Comparison of ENCODE assay signal across 25 cellular contexts in the genomic region with DNA sequence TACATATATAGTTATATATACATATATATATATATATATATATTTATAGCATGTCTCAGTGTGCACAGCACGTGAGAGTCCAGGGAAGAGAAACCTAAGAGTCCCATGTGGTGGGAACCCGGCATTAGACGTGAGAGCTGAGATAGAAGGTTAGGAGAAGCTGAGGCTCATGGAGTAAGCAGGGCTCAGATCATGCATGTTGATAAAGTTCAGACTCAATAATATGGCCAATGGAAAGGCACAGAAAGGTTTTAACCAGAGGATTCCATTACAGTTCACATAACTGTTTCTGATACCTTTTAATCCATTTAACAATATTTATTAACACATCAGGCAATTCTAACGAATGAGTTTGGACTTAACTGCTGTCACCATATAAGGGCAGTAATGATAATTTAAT.
"Had no signal": no experiment of that assay in that cellular context is flagged by ENCODE, and none has a peak within 500 bp of the region (broad histone marks: within the 10 kb centered on the region; RNA-seq: fewer than 3 reads in every experiment).

No MANE protein-coding gene starts in this region.

- H3K4me3 ChIP-seq: lower lobe of right lung, mucosa of descending colon, ovary, right atrium auricular region, right lobe of liver, smooth muscle cell, stomach, testis, thyroid gland, transverse colon, upper lobe of left lung, vagina had no signal

- H3K4me1 ChIP-seq: lower lobe of right lung, right atrium auricular region, right lobe of liver, stomach, testis, upper lobe of left lung, vagina had no signal

- H3K27ac ChIP-seq: lower lobe of right lung, ovary, right atrium auricular region, right lobe of liver, stomach, testis, transverse colon, upper lobe of left lung, vagina had no signal

- H3K9me3 ChIP-seq: lower lobe of right lung, mucosa of descending colon, ovary, right atrium auricular region, right lobe of liver, stomach, testis, thyroid gland, transverse colon, upper lobe of left lung, vagina had no signal

- H3K27me3 ChIP-seq: ovary, right atrium auricular region, right lobe of liver, stomach, testis, thyroid gland, transverse colon, upper lobe of left lung, vagina had no signal

- ATAC-seq: left cardiac atrium; left lobe of liver; lower lobe of right lung; mucosa of descending colon; naive thymus-derived CD4-positive, alpha-beta T cell; natural killer cell treated with Interleukin-12 subunit alpha and Interleukin-12 subunit beta and Interleukin-15 and Interleukin-18, amount 100 ng/mL, for 72 hours; right lobe of liver; stimulated activated naive B cell treated with anti-CD40 and anti-IgM and Interleukin-4, amounts not matched to agents 10 μg/mL and 1 μg/mL and 100 μg/mL, for 72 hours; stimulated activated naive CD8-positive, alpha-beta T cell treated with anti-CD3 and anti-CD28 coated beads, Interleukin-15, Interleukin-2, amounts not matched to agents 100 U/mL and 50 U/mL, for 24 hours had no signal

- H3K27ac Mint-ChIP-seq: naive thymus-derived CD4-positive, alpha-beta T cell; progenitor cell of endocrine pancreas; stimulated activated naive B cell treated with anti-CD40 and anti-IgM and Interleukin-4, amounts not matched to agents 10 μg/mL and 1 μg/mL and 100 μg/mL, for 72 hours had no signal

- DNase-seq: hippocampal formation; kidney glomerular epithelial cell; left cardiac atrium; lower lobe of right lung; mammary epithelial cell; midbrain; mucosa of descending colon; naive thymus-derived CD4-positive, alpha-beta T cell; ovary; right lobe of liver; stimulated activated CD4-positive, alpha-beta T cell treated with anti-CD3 and anti-CD28 coated beads, Interleukin-2, amount 100 ng/mL, for 24 hours; stimulated activated CD4-positive, alpha-beta T cell treated with anti-CD3 and anti-CD28 coated beads, Interleukin-4, amount 100 ng/mL, for 1 hour; stimulated activated naive B cell treated with anti-CD40 and anti-IgM and Interleukin-4, amounts not matched to agents 10 μg/mL and 1 μg/mL and 100 μg/mL, for 72 hours; stimulated activated naive CD8-positive, alpha-beta T cell treated with anti-CD3 and anti-CD28 coated beads, Interleukin-15, Interleukin-2, amounts not matched to agents 100 U/mL and 50 U/mL, for 24 hours; stomach; testis; thyroid gland; transverse colon; upper lobe of left lung had no signal

- H3K4me3 Mint-ChIP-seq: naive thymus-derived CD4-positive, alpha-beta T cell; natural killer cell treated with Interleukin-12 subunit alpha and Interleukin-12 subunit beta and Interleukin-15 and Interleukin-18, amount 100 ng/mL, for 72 hours; stimulated activated naive B cell treated with anti-CD40 and anti-IgM and Interleukin-4, amounts not matched to agents 10 μg/mL and 1 μg/mL and 100 μg/mL, for 72 hours had no signal

- H3K9me3 Mint-ChIP-seq: natural killer cell treated with Interleukin-12 subunit alpha and Interleukin-12 subunit beta and Interleukin-15 and Interleukin-18, amount 100 ng/mL, for 72 hours; stimulated activated naive B cell treated with anti-CD40 and anti-IgM and Interleukin-4, amounts not matched to agents 10 μg/mL and 1 μg/mL and 100 μg/mL, for 72 hours had no signal

- H3K27me3 Mint-ChIP-seq: naive thymus-derived CD4-positive, alpha-beta T cell; natural killer cell treated with Interleukin-12 subunit alpha and Interleukin-12 subunit beta and Interleukin-15 and Interleukin-18, amount 100 ng/mL, for 72 hours; progenitor cell of endocrine pancreas; stimulated activated naive B cell treated with anti-CD40 and anti-IgM and Interleukin-4, amounts not matched to agents 10 μg/mL and 1 μg/mL and 100 μg/mL, for 72 hours had no signal

- H3K36me3 ChIP-seq: lower lobe of right lung, ovary, right atrium auricular region, right lobe of liver, thyroid gland, transverse colon, upper lobe of left lung had no signal
